36 cellular contexts compared by ENCODE assay signal in genomic region chr4:82975792-82976191, GRCh38. TPM values are rescaled to one million over a fixed set of nuclear protein-coding genes. Genes with fewer than 3 reads are reported as not detected.
DNase-seq lines count a peak whose midpoint lies in the region; ATAC-seq, FAIRE-seq and TF ChIP-seq lines count a peak whose summit lies in the region.
"Had no signal": no experiment of that assay in that cellular context is flagged by ENCODE, and none has a peak within 500 bp of the region (broad histone marks: within the 10 kb centered on the region; RNA-seq: fewer than 3 reads in every experiment).

No MANE protein-coding gene starts in this region.

- H3K4me3 ChIP-seq in IMR-90 (ENCODE audit: insufficient read depth, low read depth, low read length) (no peak overlapping the region), astrocyte (ENCODE audit: insufficient read depth, low read depth, low read length) (no peak overlapping the region)
- H3K4me3 ChIP-seq: esophagus muscularis mucosa, lower lobe of right lung, PC-9, prostate gland, right lobe of liver, stomach, thyroid gland, vagina had no signal

- H3K18ac ChIP-seq in IMR-90 (ENCODE audit: low read depth, low read length): no peak overlapping the region

- TF ChIP-seq CTCF in IMR-90 (conservative IDR thresholded peaks at IDR 0.05; ENCODE audit: low read depth, low read length) (no peak), astrocyte (IDR thresholded peaks at IDR 0.05; ENCODE audit: insufficient read depth, low read depth, low read length) (no peak), foreskin keratinocyte (conservative IDR thresholded peaks at IDR 0.05) (no peak)

- H3K9me1 ChIP-seq in IMR-90 (ENCODE audit: insufficient read depth, low read length): no peaks in the 10 kb centered on the region

- peak; percentile 42; the same call in 1 of the 2 replicates for ATAC-seq in IMR-90 (ENCODE audit: low read depth)
- no peak for ATAC-seq in foreskin keratinocyte
- ATAC-seq: lower lobe of right lung; naive thymus-derived CD4-positive, alpha-beta T cell; right lobe of liver had no signal

- no peak for TF ChIP-seq RAD21 in IMR-90 (IDR thresholded peaks at IDR 0.05; ENCODE audit: low read length)

- H3K4me1 Mint-ChIP-seq in astrocyte (ENCODE audit: low read depth, unreplicated experiment): no peaks in the 10 kb centered on the region

- BruUV-seq in IMR-90 (replicated peaks; lab: Mats Ljungman, UMichigan): no TSS peak

- no peak overlapping the region for H4K5ac ChIP-seq in IMR-90 (ENCODE audit: low read depth, low read length)

- H3K27me3 Mint-ChIP-seq in astrocyte (ENCODE audit: low read depth, unreplicated experiment): no peaks in the 10 kb centered on the region
- H3K27me3 Mint-ChIP-seq: activated naive CD8-positive, alpha-beta T cell; naive thymus-derived CD4-positive, alpha-beta T cell had no signal

- no peaks in the 10 kb centered on the region for H3K9me3 Mint-ChIP-seq in astrocyte (ENCODE audit: unreplicated experiment)
- H3K9me3 Mint-ChIP-seq: naive thymus-derived CD4-positive, alpha-beta T cell had no signal

- no peak overlapping the region for H2BK20ac ChIP-seq in IMR-90 (ENCODE audit: low read depth, low read length)

- TF ChIP-seq POLR2A in IMR-90 (IDR thresholded peaks at IDR 0.05; ENCODE audit: low read depth, low read length): no peak

- intact Hi-C loops in IMR-90 (cut with micrococcal nuclease): loop anchor here (2.0 kb wide), 1 partner anchor 39 kb away; no protein-coding TSS in a partner anchor

- H3K27ac Mint-ChIP-seq in astrocyte (ENCODE audit: unreplicated experiment): no peak overlapping the region
- H3K27ac Mint-ChIP-seq: activated naive CD8-positive, alpha-beta T cell; naive thymus-derived CD4-positive, alpha-beta T cell had no signal

- H3K56ac ChIP-seq in IMR-90 (ENCODE audit: extremely low read depth, insufficient read depth, low read length): no peak overlapping the region

- H3K4ac ChIP-seq in IMR-90 (ENCODE audit: low read depth, low read length): no peak overlapping the region

- in situ Hi-C loops in IMR-90 (cut with MboI; ENCODE audit: low sequenced_read_pairs): no loop called here

- no peak overlapping the region for H2AFZ ChIP-seq in IMR-90 (replicated peaks; ENCODE audit: low read length, poor library complexity)
- no peak overlapping the region for H2AFZ ChIP-seq in astrocyte (ENCODE audit: low read depth, low read length)
- H2AFZ ChIP-seq: PC-9 had no signal

- no peak overlapping the region for H3K14ac ChIP-seq in IMR-90 (replicated peaks; ENCODE audit: low read depth, low read length)

- no peak overlapping the region for H3K4me3 Mint-ChIP-seq in astrocyte (ENCODE audit: unreplicated experiment)
- H3K4me3 Mint-ChIP-seq: activated naive CD8-positive, alpha-beta T cell; naive thymus-derived CD4-positive, alpha-beta T cell had no signal

- 40% methylated on average over 2 of the region's 2 CpGs; no CpG with 5 or more reads in 1 of the 2 experiments for WGBS in IMR-90 (ENCODE audit: extremely low coverage in 2 of 2, insufficient read length in 1 of 2), 2 experiments

- H3K36me3 ChIP-seq in IMR-90 (ENCODE audit: control insufficient read depth, insufficient read depth, low read length) (peaks cover 5% of the 10 kb centered on the region; the same call in 1 of the 2 replicates), astrocyte (ENCODE audit: insufficient read depth, low read length) (no peaks in the 10 kb centered on the region)
- H3K36me3 ChIP-seq: prostate gland, right lobe of liver, thyroid gland had no signal

- no peak overlapping the region for H2AK5ac ChIP-seq in IMR-90 (ENCODE audit: low read depth, low read length)

- no peaks in the 10 kb centered on the region for H4K20me1 ChIP-seq in IMR-90 (ENCODE audit: insufficient read depth, low read length)
- no peaks in the 10 kb centered on the region for H4K20me1 ChIP-seq in astrocyte (ENCODE audit: insufficient read depth, low read length)

- no peak overlapping the region for H2BK120ac ChIP-seq in IMR-90 (ENCODE audit: low read depth, low read length)

- FAIRE-seq in astrocyte (lab: Jason Lieb, UNC): no peak

- no peak overlapping the region for H2BK15ac ChIP-seq in IMR-90 (ENCODE audit: low read depth, low read length)

- dilution Hi-C loops in IMR-90 (cut with HindIII; ENCODE audit: low sequenced_read_pairs, unreplicated experiment): no loop called here

- H3K9ac ChIP-seq in IMR-90 (ENCODE audit: low read depth, low read length) (no peak overlapping the region), astrocyte (ENCODE audit: low read length) (no peak overlapping the region)

- H3K4me1 ChIP-seq in IMR-90 (ENCODE audit: control insufficient read depth, insufficient read depth, low read length) (peaks cover 1% of the 10 kb centered on the region; the same call in 1 of the 2 replicates), astrocyte (ENCODE audit: insufficient read depth, low read length) (peaks cover 5% of the 10 kb centered on the region), foreskin keratinocyte (no peaks in the 10 kb centered on the region)
- H3K4me1 ChIP-seq: Caco-2, esophagus muscularis mucosa, lower lobe of right lung, prostate gland, right lobe of liver, stomach, thyroid gland, vagina had no signal

- H3K27me3 ChIP-seq in IMR-90 (ENCODE audit: control insufficient read depth, insufficient read depth, low read length) (no peaks in the 10 kb centered on the region), astrocyte (ENCODE audit: insufficient read depth, low read length) (no peaks in the 10 kb centered on the region), foreskin keratinocyte (no peaks in the 10 kb centered on the region)
- H3K27me3 ChIP-seq: esophagus muscularis mucosa, right lobe of liver, stomach, thyroid gland, vagina had no signal

- H3K36me3 Mint-ChIP-seq in astrocyte (ENCODE audit: low read depth, unreplicated experiment): peaks cover 8% of the 10 kb centered on the region

- H2BK5ac ChIP-seq in IMR-90 (ENCODE audit: low read depth, low read length, poor library complexity, severe bottlenecking): no peak overlapping the region

- H3K4me2 ChIP-seq in IMR-90 (ENCODE audit: low read depth, low read length) (no peak overlapping the region; the same call in 1 of the 2 replicates), astrocyte (ENCODE audit: low read length) (peak overlapping the region; percentile 15)
- H3K4me2 ChIP-seq: PC-9 had no signal

- DNase-seq in EH (ENCODE audit: low read depth) (peak; percentile 84), IMR-90 (peak; percentile 78), astrocyte (ENCODE audit: low read depth) (peak; percentile 54), iris pigment epithelial cell (ENCODE audit: low read depth) (peak; percentile 51), foreskin keratinocyte (no peak), NCI-H526 treated with DMSO at 0.1 percent for 48 hours (lab: John Stamatoyannopoulos, UW) (no peak), SW480 (ENCODE audit: low spot score) (no peak)
- DNase-seq: activated CD4-positive, alpha-beta T cell treated with anti-CD3 and anti-CD28 coated beads for 4 hours; activated CD8-positive, alpha-beta memory T cell treated with anti-CD3 and anti-CD28 coated beads for 24 hours; activated effector memory CD4-positive, alpha-beta T cell treated with Interleukin-2 at 50 U/mL for 16 hours; activated T-cell treated with anti-CD3 and anti-CD28 coated beads for 4 hours; Caco-2; cerebellar nuclear complex; GOT3; hippocampal formation; Kasumi-1; lower lobe of right lung; naive thymus-derived CD4-positive, alpha-beta T cell; NCI-H1417 treated with DMSO at 0.1 percent for 48 hours; NCI-H2029 treated with DMSO at 0.1 percent for 48 hours; NCI-H526; PC-9; right lobe of liver; Right ventricle myocardium superior; stimulated activated CD4-positive, alpha-beta T cell treated with anti-CD3 and anti-CD28 coated beads, Interleukin-12 subunit alpha, Interleukin-12 subunit beta, amount 100 ng/mL, for 4 hours; stimulated activated CD4-positive, alpha-beta T cell treated with anti-CD3 and anti-CD28 coated beads, Interleukin-2, amount 100 ng/mL, for 48 hours; stomach; T-helper 9 cell; thyroid gland had no signal

- POLR2A ChIA-PET in IMR-90 (lab: Charles Lee; ENCODE audit: unreplicated experiment): no interaction called here

- H3K79me1 ChIP-seq in IMR-90 (ENCODE audit: low read depth in 1 of 2, low read length in 2 of 2): peaks cover 3% of the 10 kb centered on the region in 2 experiments; a peak in 2 of 4 replicates

- no peak overlapping the region for H4K8ac ChIP-seq in IMR-90 (ENCODE audit: low read depth in 2 of 2, low read length in 2 of 2)

- no peak overlapping the region for H2AK9ac ChIP-seq in IMR-90 (replicated peaks; ENCODE audit: low read depth, low read length, poor library complexity)

- H3K9me3 ChIP-seq in IMR-90 (ENCODE audit: control insufficient read depth, insufficient read depth, low read length) (no peaks in the 10 kb centered on the region), astrocyte (ENCODE audit: insufficient read depth, low read depth, low read length) (no peaks in the 10 kb centered on the region)
- H3K9me3 ChIP-seq: Caco-2, esophagus muscularis mucosa, lower lobe of right lung, prostate gland, right lobe of liver, stomach, thyroid gland, vagina had no signal

- no peaks in the 10 kb centered on the region for H3K79me2 ChIP-seq in astrocyte (ENCODE audit: insufficient read depth, low read length)

- no peak overlapping the region for H4K91ac ChIP-seq in IMR-90 (ENCODE audit: insufficient read depth, low read depth, low read length)

- H3K27ac ChIP-seq in IMR-90 (ENCODE audit: insufficient read depth, low read length): no peak overlapping the region
- no peak overlapping the region for H3K27ac ChIP-seq in astrocyte (ENCODE audit: low read depth, low read length)
- H3K27ac ChIP-seq in foreskin keratinocyte: no peak overlapping the region
- H3K27ac ChIP-seq: C4-2B, esophagus muscularis mucosa, HL-60, lower lobe of right lung, PC-9, prostate gland, right lobe of liver, stomach, thyroid gland, vagina, VCaP had no signal

- no peak overlapping the region for H3K23ac ChIP-seq in IMR-90 (ENCODE audit: low read depth, low read length)

- CTCF ChIA-PET in IMR-90 (lab: Yijun Ruan, JAX): no interaction called here

TF ChIP-seq in IMR-90, 13 proteins besides CTCF, POLR2A, EP300 and RAD21:
- TF ChIP-seq MXI1 (IDR thresholded peaks at IDR 0.05; ENCODE audit: borderline replicate concordance, low read depth, low read length) (no peak), FOS (IDR thresholded peaks at IDR 0.05; ENCODE audit: low read depth, low read length) (peak; percentile 29)

RNA-seq across cellular contexts. Expression of gene LIN54, which starts 34.8 kb away (rescaled TPM):
- total RNA-seq in IMR-90 (2012; rRNA removed) (23.9 and 26.9 TPM in 2 replicates), astrocyte (9.6 and 11.1 TPM in 2 replicates), foreskin keratinocyte (13.8 and 15.6 TPM in 2 replicates)
- polyA plus RNA-seq in IMR-90 (2012; rRNA removed) (5.3 and 5.4 TPM in 2 replicates), foreskin keratinocyte (1.7 and 2.5 TPM in 2 replicates)
- 1.8 TPM in 2 replicates for polyA plus RNA-seq in IMR-90 (2012; cell fraction: cytosol; rRNA removed)
- polyA plus RNA-seq in IMR-90 (2012; cell fraction: nucleus; rRNA removed; ENCODE audit: low replicate concordance): 1.8 and 5.0 TPM in 2 replicates

RNA-seq across cellular contexts. Expression of gene COPS4, which starts 59.2 kb away (rescaled TPM):
- total RNA-seq in IMR-90 (2012; rRNA removed) (107 and 115 TPM in 2 replicates), astrocyte (35.2 and 39.3 TPM in 2 replicates), foreskin keratinocyte (44.4 and 47.6 TPM in 2 replicates)
- polyA plus RNA-seq in IMR-90 (2012; rRNA removed) (40.1 and 42.7 TPM in 2 replicates), foreskin keratinocyte (32.3 and 38.1 TPM in 2 replicates)
- 8.2 and 10.4 TPM in 2 replicates for polyA plus RNA-seq in IMR-90 (2012; cell fraction: cytosol; rRNA removed)
- polyA plus RNA-seq in IMR-90 (2012; cell fraction: nucleus; rRNA removed; ENCODE audit: low replicate concordance): 4.2 and 21.9 TPM in 2 replicates

Comparison
In these comparisons a context has a peak if more than half of its experiments do, and no peak if none do; other contexts are left out.
1. DNase-seq: peak in EH (single experiment), IMR-90 (single experiment), astrocyte (single experiment) and iris pigment epithelial cell (single experiment); none in foreskin keratinocyte (0 of 2), NCI-H526 treated with DMSO at 0.1 percent for 48 hours (single experiment) and SW480 (single experiment).